ENCODE assay signal across 17 cellular contexts in the genomic region with DNA sequence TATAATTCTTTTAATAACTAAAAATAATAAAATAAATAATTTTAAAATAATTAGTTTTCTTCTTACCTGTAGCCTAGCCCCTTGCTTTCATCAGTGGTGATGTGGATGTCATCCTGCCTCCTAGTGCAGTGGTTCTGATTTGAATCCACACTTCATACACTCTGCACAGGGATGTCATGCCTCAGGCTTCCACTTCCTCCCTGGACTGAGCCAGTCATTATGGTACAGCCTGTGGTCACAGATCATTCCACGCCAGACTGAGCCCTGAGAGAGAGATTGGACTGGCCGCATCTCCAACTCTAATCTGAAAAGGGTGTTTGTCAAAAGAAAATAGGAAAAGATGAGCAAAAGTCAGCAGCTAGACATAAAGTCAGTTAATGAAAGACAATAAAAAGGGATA.
"Had no signal": no experiment of that assay in that cellular context is flagged by ENCODE, and none has a peak within 500 bp of the region (broad histone marks: within the 10 kb centered on the region; RNA-seq: fewer than 3 reads in every experiment).

No MANE protein-coding gene starts in this region.

- H3K4me1 Mint-ChIP-seq: activated CD4-positive, alpha-beta T cell treated with anti-CD3 and anti-CD28 coated beads, Interleukin-2, amount 10 ng/mL, durations not matched to agents 7 days and 5 days; endodermal cell had no signal

- H3K4me1 ChIP-seq: heart left ventricle, parathyroid adenoma, sigmoid colon, spleen, suprapubic skin, upper lobe of left lung had no signal

- H3K36me3 Mint-ChIP-seq: activated naive CD4-positive, alpha-beta T cell treated with anti-CD3 and anti-CD28 coated beads, Interleukin-2, amount 50 U/mL, for 72 hours had no signal

- H3K27ac ChIP-seq: dorsolateral prefrontal cortex, heart left ventricle, parathyroid adenoma, sigmoid colon, spleen, suprapubic skin, upper lobe of left lung had no signal

- H3K27ac Mint-ChIP-seq: activated CD4-positive, alpha-beta T cell treated with anti-CD3 and anti-CD28 coated beads, Interleukin-2, amount 10 ng/mL, durations not matched to agents 7 days and 5 days; activated naive CD4-positive, alpha-beta T cell treated with anti-CD3 and anti-CD28 coated beads, Interleukin-2, amount 50 U/mL, for 72 hours; activated T-cell treated with anti-CD3 and anti-CD28 coated beads, Interleukin-2, amount 50 U/mL, for 72 hours; endodermal cell; stimulated activated naive CD8-positive, alpha-beta T cell treated with anti-CD3 and anti-CD28 coated beads, Interleukin-15, Interleukin-2, amounts not matched to agents 100 ng/mL and 50 ng/mL, for 24 hours had no signal

- H3K27me3 ChIP-seq: heart left ventricle, sigmoid colon, spleen, suprapubic skin, upper lobe of left lung had no signal

- H3K4me3 ChIP-seq: dorsolateral prefrontal cortex, heart left ventricle, lung, sigmoid colon, spleen, suprapubic skin, upper lobe of left lung had no signal

- H3K4me3 Mint-ChIP-seq: activated CD4-positive, alpha-beta T cell treated with anti-CD3 and anti-CD28 coated beads, Interleukin-2, amount 10 ng/mL, durations not matched to agents 7 days and 5 days; activated T-cell treated with anti-CD3 and anti-CD28 coated beads, Interleukin-2, amount 50 U/mL, for 72 hours; endodermal cell; stimulated activated naive CD8-positive, alpha-beta T cell treated with anti-CD3 and anti-CD28 coated beads, Interleukin-15, Interleukin-2, amounts not matched to agents 100 ng/mL and 50 ng/mL, for 24 hours had no signal

- H3K79me2 ChIP-seq: parathyroid adenoma had no signal

- H3K27me3 Mint-ChIP-seq: activated CD4-positive, alpha-beta T cell treated with anti-CD3 and anti-CD28 coated beads, Interleukin-2, amount 10 ng/mL, durations not matched to agents 7 days and 5 days; stimulated activated naive CD8-positive, alpha-beta T cell treated with anti-CD3 and anti-CD28 coated beads, Interleukin-15, Interleukin-2, amounts not matched to agents 100 ng/mL and 50 ng/mL, for 24 hours had no signal

- DNase-seq: activated CD4-positive, alpha-beta T cell treated with anti-CD3 and anti-CD28 coated beads, Interleukin-2, amount 10 ng/mL, durations not matched to agents 7 days and 5 days; activated CD8-positive, alpha-beta memory T cell treated with anti-CD3 and anti-CD28 coated beads, Interleukin-2, amount 50 U/mL, for 48 hours; activated gamma-delta T cell; activated T-cell treated with anti-CD3 and anti-CD28 coated beads, Interleukin-2, amount 50 U/mL, for 72 hours; dorsolateral prefrontal cortex; endodermal cell; heart left ventricle; midbrain; sigmoid colon; spleen; upper lobe of left lung had no signal

- H2AFZ ChIP-seq: parathyroid adenoma had no signal

- FAIRE-seq: frontal cortex had no signal

- H3K36me3 ChIP-seq: heart left ventricle, sigmoid colon, spleen, suprapubic skin, upper lobe of left lung had no signal

- ATAC-seq: activated naive CD4-positive, alpha-beta T cell treated with anti-CD3 and anti-CD28 coated beads, Interleukin-2, amount 50 U/mL, for 72 hours; activated T-cell treated with anti-CD3 and anti-CD28 coated beads, Interleukin-2, amount 50 U/mL, for 72 hours; heart left ventricle had no signal

- H3K9me3 Mint-ChIP-seq: activated CD4-positive, alpha-beta T cell treated with anti-CD3 and anti-CD28 coated beads, Interleukin-2, amount 10 ng/mL, durations not matched to agents 7 days and 5 days; activated naive CD4-positive, alpha-beta T cell treated with anti-CD3 and anti-CD28 coated beads, Interleukin-2, amount 50 U/mL, for 72 hours; activated T-cell treated with anti-CD3 and anti-CD28 coated beads, Interleukin-2, amount 50 U/mL, for 72 hours; endodermal cell; stimulated activated naive CD8-positive, alpha-beta T cell treated with anti-CD3 and anti-CD28 coated beads, Interleukin-15, Interleukin-2, amounts not matched to agents 100 ng/mL and 50 ng/mL, for 24 hours had no signal
